15 cellular contexts compared by ENCODE assay signal in genomic region chr3:56629044-56629443, GRCh38. TPM values are rescaled to one million over a fixed set of nuclear protein-coding genes. Genes with fewer than 3 reads are reported as not detected.
DNase-seq lines count a peak whose midpoint lies in the region; ATAC-seq and TF ChIP-seq lines count a peak whose summit lies in the region.
"Had no signal": no experiment of that assay in that cellular context is flagged by ENCODE, and none has a peak within 500 bp of the region (broad histone marks: within the 10 kb centered on the region; RNA-seq: fewer than 3 reads in every experiment).

No MANE protein-coding gene starts in this region.

- H3K4me3 Mint-ChIP-seq in T-cell: no peak overlapping the region
- H3K4me3 Mint-ChIP-seq in activated CD8-positive, alpha-beta T cell treated with anti-CD3 and anti-CD28 coated beads for 36 hours: no peak overlapping the region
- H3K4me3 Mint-ChIP-seq: stimulated activated memory B cell treated with anti-CD40 and anti-IgM and Interleukin-4, amounts not matched to agents 10 μg/mL and 1 μg/mL and 100 μg/mL, for 72 hours had no signal

- no peaks in the 10 kb centered on the region for H3K36me3 ChIP-seq in mucosa of descending colon (ENCODE audit: low read depth)

- peaks cover 40% of the 10 kb centered on the region for H3K36me3 Mint-ChIP-seq in T-cell
- H3K36me3 Mint-ChIP-seq in activated CD8-positive, alpha-beta T cell treated with anti-CD3 and anti-CD28 coated beads for 36 hours (ENCODE audit: low read depth): peaks cover 40% of the 10 kb centered on the region

- ATAC-seq in GM18511 (IDR thresholded peaks at IDR 0.05; ENCODE audit: unreplicated experiment) (peak; percentile 89), GM21529 (IDR thresholded peaks at IDR 0.05; ENCODE audit: unreplicated experiment) (peak; percentile 64), T-cell (replicated peaks in 1 of 4) (no peak), mucosa of descending colon (peak; percentile 65), GM18517 (IDR thresholded peaks at IDR 0.05; ENCODE audit: unreplicated experiment) (no peak)
- ATAC-seq in activated CD8-positive, alpha-beta T cell treated with anti-CD3 and anti-CD28 coated beads for 36 hours: no peak
- ATAC-seq: stimulated activated memory B cell treated with anti-CD40 and anti-IgM and Interleukin-4, amounts not matched to agents 10 μg/mL and 1 μg/mL and 100 μg/mL, for 72 hours had no signal

- H3K4me3 ChIP-seq in mucosa of descending colon: no peak overlapping the region

- H3K27me3 Mint-ChIP-seq in T-cell: no peaks in the 10 kb centered on the region
- no peaks in the 10 kb centered on the region for H3K27me3 Mint-ChIP-seq in activated CD8-positive, alpha-beta T cell treated with anti-CD3 and anti-CD28 coated beads for 36 hours
- H3K27me3 Mint-ChIP-seq: stimulated activated memory B cell treated with anti-CD40 and anti-IgM and Interleukin-4, amounts not matched to agents 10 μg/mL and 1 μg/mL and 100 μg/mL, for 72 hours had no signal

- intact Hi-C loops in mucosa of descending colon (cut with DNase I, micrococcal nuclease): no loop called here
- intact Hi-C loops in activated CD8-positive, alpha-beta T cell treated with anti-CD3 and anti-CD28 coated beads for 36 hours (cut with micrococcal nuclease): no loop called here

- H3K4me1 ChIP-seq in mucosa of descending colon (ENCODE audit: low read depth): no peaks in the 10 kb centered on the region

- no peak for TF ChIP-seq CTCF in mucosa of descending colon (IDR thresholded peaks at IDR 0.05)
- TF ChIP-seq CTCF in activated CD8-positive, alpha-beta T cell treated with anti-CD3 and anti-CD28 coated beads for 36 hours (IDR thresholded peaks at IDR 0.05): no peak

- H3K9me3 Mint-ChIP-seq in T-cell: no peaks in the 10 kb centered on the region
- H3K9me3 Mint-ChIP-seq in activated CD8-positive, alpha-beta T cell treated with anti-CD3 and anti-CD28 coated beads for 36 hours: no peaks in the 10 kb centered on the region
- H3K9me3 Mint-ChIP-seq: stimulated activated memory B cell treated with anti-CD40 and anti-IgM and Interleukin-4, amounts not matched to agents 10 μg/mL and 1 μg/mL and 100 μg/mL, for 72 hours had no signal

- CTCF ChIA-PET in T-cell (lab: Charles Lee): no interaction called here
- CTCF ChIA-PET in activated CD8-positive, alpha-beta T cell treated with anti-CD3 and anti-CD28 coated beads for 36 hours (lab: Charles Lee): interaction anchor here (1.1 to 1.6 kb wide), 4 partner anchors 12 to 170 kb away, joined by 3 to 4 read pairs (median 3); partner anchors contain the start of gene TASOR

- POLR2A ChIA-PET in T-cell (lab: Charles Lee): interaction anchor here (0.5 to 0.7 kb wide), 4 partner anchors 12 to 219 kb away, joined by 3 to 9 read pairs (median 4); no protein-coding TSS in a partner anchor
- POLR2A ChIA-PET in activated CD8-positive, alpha-beta T cell treated with anti-CD3 and anti-CD28 coated beads for 36 hours (lab: Charles Lee): interaction anchor here (0.9 kb wide), 1 partner anchor 16 kb away, joined by 3 read pairs; no protein-coding TSS in a partner anchor

- DNase-seq in T-cell (no peak), mucosa of descending colon (no peak), activated gamma-delta T cell (lab: John Stamatoyannopoulos, UW) (no peak)
- no peak for DNase-seq in stimulated activated CD4-positive, alpha-beta T cell treated with anti-CD3 and anti-CD28 coated beads, Interleukin-12 subunit alpha, Interleukin-12 subunit beta, amount 100 ng/mL, for 4 hours
- no peak for DNase-seq in activated CD8-positive, alpha-beta T cell treated with anti-CD3 and anti-CD28 coated beads for 36 hours
- DNase-seq: activated CD4-positive, alpha-beta T cell treated with anti-CD3 and anti-CD28 coated beads, Interleukin-2, amount 50 U/mL, for 48 hours; activated naive CD4-positive, alpha-beta T cell treated with anti-CD3 and anti-CD28 coated beads, Interleukin-2, amount 50 U/mL, for 16 hours; KBM-7; NCI-H1930; stimulated activated CD4-positive, alpha-beta T cell treated with anti-CD3 and anti-CD28 coated beads, Interleukin-1b, Interleukin-23, amount 100 ng/mL, for 48 hours; T-helper 1 cell had no signal

- H3K27ac Mint-ChIP-seq in T-cell: peak overlapping the region; percentile 28 to 75
- H3K27ac Mint-ChIP-seq in activated CD8-positive, alpha-beta T cell treated with anti-CD3 and anti-CD28 coated beads for 36 hours: no peak overlapping the region
- H3K27ac Mint-ChIP-seq: stimulated activated memory B cell treated with anti-CD40 and anti-IgM and Interleukin-4, amounts not matched to agents 10 μg/mL and 1 μg/mL and 100 μg/mL, for 72 hours had no signal

- H3K4me1 Mint-ChIP-seq in T-cell: peaks cover 8 to 15% (median 8%) of the 10 kb centered on the region in 3 donors
- peaks cover 8% of the 10 kb centered on the region for H3K4me1 Mint-ChIP-seq in activated CD8-positive, alpha-beta T cell treated with anti-CD3 and anti-CD28 coated beads for 36 hours (ENCODE audit: low read depth)
- H3K4me1 Mint-ChIP-seq: stimulated activated memory B cell treated with anti-CD40 and anti-IgM and Interleukin-4, amounts not matched to agents 10 μg/mL and 1 μg/mL and 100 μg/mL, for 72 hours had no signal

- no peaks in the 10 kb centered on the region for H3K9me3 ChIP-seq in mucosa of descending colon

RNA-seq across cellular contexts. Expression of gene TASOR, which starts 54.0 kb away (rescaled TPM):
- total RNA-seq in T-cell (10 to 100 TPM; 69.5 to 81.7 (median 75.8) TPM), mucosa of descending colon (10 to 100 TPM; 33.6 to 62.0 (median 43.0) TPM)
- 10 to 100 TPM; 58.6 to 61.4 TPM for total RNA-seq in activated CD8-positive, alpha-beta T cell treated with anti-CD3 and anti-CD28 coated beads for 36 hours

Comparison
In these comparisons a context has a peak if more than half of its experiments do, and no peak if none do; other contexts are left out.
1. ATAC-seq: peak in GM18511 (single experiment), GM21529 (single experiment) and mucosa of descending colon (single experiment); none in T-cell (0 of 4), GM18517 (single experiment) and activated CD8-positive, alpha-beta T cell treated with anti-CD3 and anti-CD28 coated beads for 36 hours (single experiment).